In the genomic region with DNA sequence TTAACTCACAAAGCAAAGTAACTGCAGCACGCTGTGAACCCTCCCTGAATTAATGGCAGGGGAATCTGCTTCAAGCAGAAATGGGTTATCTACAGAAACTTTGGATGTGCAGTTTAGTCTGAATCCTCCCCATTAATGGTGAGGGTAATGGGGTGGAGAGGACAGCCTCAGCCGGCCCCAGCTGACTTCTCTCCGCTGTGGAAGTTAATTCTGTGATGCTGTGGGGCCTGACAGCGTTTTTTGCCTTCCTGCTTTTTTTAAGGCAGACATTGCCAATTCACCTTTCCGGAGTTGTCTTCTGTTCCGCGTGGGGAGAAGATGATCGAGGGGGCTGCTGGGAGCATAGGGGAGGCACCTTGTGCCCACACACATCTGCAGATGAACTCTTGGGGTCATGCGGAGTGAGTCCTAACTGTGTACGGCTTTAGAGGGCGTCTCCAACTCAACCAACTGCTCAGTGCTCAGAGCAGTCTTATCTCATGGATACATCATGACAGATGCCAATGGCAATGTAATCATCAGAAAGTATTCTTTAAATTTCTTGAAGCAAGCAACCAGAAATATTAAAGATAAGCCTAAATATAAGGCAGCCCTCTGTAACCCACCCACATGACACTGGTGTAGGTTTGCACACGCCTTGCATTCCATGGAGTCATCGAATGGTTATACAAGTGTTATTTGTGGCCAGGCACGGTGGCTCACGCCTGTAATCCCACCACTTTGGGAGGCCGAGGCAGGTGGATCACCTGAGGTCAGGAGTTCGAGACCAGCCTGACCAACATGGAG, we compare ENCODE assay signal across 22 cellular contexts.
"Had no signal": no experiment of that assay in that cellular context is flagged by ENCODE, and none has a peak within 500 bp of the region (broad histone marks: within the 10 kb centered on the region; RNA-seq: fewer than 3 reads in every experiment).

No MANE protein-coding gene starts in this region.

- H3K27me3 ChIP-seq: hepatocyte, thyroid gland, upper lobe of right lung had no signal

- ATAC-seq: activated T-cell treated with anti-CD3 and anti-CD28 coated beads, Interleukin-2, amount 50 U/mL, for 4 hours; gastroesophageal sphincter; left cardiac atrium; natural killer cell; sciatic nerve; stimulated activated naive B cell treated with anti-CD40 and anti-IgM and Interleukin-4, amounts not matched to agents 10 μg/mL and 1 μg/mL and 100 μg/mL, for 72 hours; upper lobe of right lung had no signal

- H3K79me2 ChIP-seq: hepatocyte had no signal

- H3K27ac Mint-ChIP-seq: activated CD4-positive, alpha-beta memory T cell treated with anti-CD3 and anti-CD28 coated beads for 36 hours; activated naive CD4-positive, alpha-beta T cell treated with anti-CD3 and anti-CD28 coated beads, Interleukin-2, amount 50 U/mL, for 24 hours; activated T-helper 2 cell treated with anti-CD3 and anti-CD28 coated beads, Interferon-gamma antibody, Interleukin-2, Interleukin-4, amounts not matched to agents 10 μg/mL and 5 μg/mL and 100 μg/mL, durations not matched to agents 14 hours and 24 hours and 36 hours; memory B cell; natural killer cell; stimulated activated naive B cell treated with anti-CD40 and anti-IgM and Interleukin-4, amounts not matched to agents 10 μg/mL and 1 μg/mL and 100 μg/mL, for 72 hours had no signal

- H3K4me2 ChIP-seq: hepatocyte had no signal

- H3K36me3 ChIP-seq: gastroesophageal sphincter, stomach, thyroid gland, upper lobe of right lung had no signal

- H3K4me1 Mint-ChIP-seq: activated naive CD4-positive, alpha-beta T cell treated with anti-CD3 and anti-CD28 coated beads, Interleukin-2, amount 50 U/mL, for 24 hours; central memory CD8-positive, alpha-beta T cell; memory B cell; natural killer cell; stimulated activated naive B cell treated with anti-CD40 and anti-IgM and Interleukin-4, amounts not matched to agents 10 μg/mL and 1 μg/mL and 100 μg/mL, for 72 hours had no signal

- H3K27ac ChIP-seq: gastroesophageal sphincter, hepatocyte, stomach, thyroid gland, upper lobe of right lung had no signal

- H3K4me1 ChIP-seq: thyroid gland, upper lobe of right lung had no signal

- H2AFZ ChIP-seq: hepatocyte had no signal

- DNase-seq: activated CD4-positive, alpha-beta memory T cell treated with anti-CD3 and anti-CD28 coated beads for 36 hours; activated CD4-positive, alpha-beta T cell treated with anti-CD3 and anti-CD28 coated beads for 4 hours; activated T-cell treated with anti-CD3 and anti-CD28 coated beads, Interleukin-2, amount 50 U/mL, for 4 hours; anterior cingulate cortex; effector memory CD4-positive, alpha-beta T cell; left cardiac atrium; natural killer cell; retina; small intestine; stimulated activated CD4-positive, alpha-beta T cell treated with anti-CD3 and anti-CD28 coated beads, Interleukin-1b, Interleukin-23, amount 100 ng/mL, for 48 hours; stimulated activated CD4-positive, alpha-beta T cell treated with anti-CD3 and anti-CD28 coated beads, Interleukin-4, amount 100 ng/mL, for 4 hours; stimulated activated naive B cell treated with anti-CD40 and anti-IgM and Interleukin-4, amounts not matched to agents 10 μg/mL and 1 μg/mL and 100 μg/mL, for 72 hours; stomach; thyroid gland; upper lobe of right lung had no signal

- H3K27me3 Mint-ChIP-seq: central memory CD8-positive, alpha-beta T cell had no signal

- H3K9me3 ChIP-seq: thyroid gland, upper lobe of right lung had no signal

- H3K4me3 Mint-ChIP-seq: activated CD4-positive, alpha-beta memory T cell treated with anti-CD3 and anti-CD28 coated beads for 36 hours; activated naive CD4-positive, alpha-beta T cell treated with anti-CD3 and anti-CD28 coated beads, Interleukin-2, amount 50 U/mL, for 24 hours; activated T-cell treated with anti-CD3 and anti-CD28 coated beads, Interleukin-2, amount 50 U/mL, for 4 hours; central memory CD8-positive, alpha-beta T cell; memory B cell; natural killer cell; stimulated activated naive B cell treated with anti-CD40 and anti-IgM and Interleukin-4, amounts not matched to agents 10 μg/mL and 1 μg/mL and 100 μg/mL, for 72 hours had no signal

- H3K4me3 ChIP-seq: gastroesophageal sphincter, hepatocyte, stomach, thyroid gland, upper lobe of right lung had no signal
